In the genomic region with DNA sequence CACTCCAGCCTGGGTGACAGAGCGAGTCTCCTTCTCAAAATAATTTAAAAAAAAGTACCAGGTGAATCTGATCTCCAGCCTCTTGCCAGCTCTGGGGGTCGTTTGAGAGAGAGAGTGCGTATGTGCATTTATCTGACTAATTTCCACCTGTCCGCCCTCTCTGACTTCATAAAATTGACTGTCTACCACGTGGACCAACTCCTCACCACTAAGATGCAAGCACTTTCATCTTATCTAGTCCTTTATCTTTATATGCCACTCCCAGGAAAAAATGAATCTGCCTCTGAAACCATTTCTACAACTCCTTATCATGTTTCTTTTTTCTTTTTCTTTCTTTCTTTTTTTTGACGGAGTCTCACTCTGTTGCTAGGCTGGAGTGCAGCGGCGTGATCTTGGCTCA, we compare ENCODE assay signal across 1 cellular context.
TF ChIP-seq lines count a peak whose summit lies in the region.

No MANE protein-coding gene starts in this region.

TF ChIP-seq in H1, 55 proteins besides CTCF, POLR2A, EP300 and RAD21 (continued from another document):
- TF ChIP-seq, protein P1, sequence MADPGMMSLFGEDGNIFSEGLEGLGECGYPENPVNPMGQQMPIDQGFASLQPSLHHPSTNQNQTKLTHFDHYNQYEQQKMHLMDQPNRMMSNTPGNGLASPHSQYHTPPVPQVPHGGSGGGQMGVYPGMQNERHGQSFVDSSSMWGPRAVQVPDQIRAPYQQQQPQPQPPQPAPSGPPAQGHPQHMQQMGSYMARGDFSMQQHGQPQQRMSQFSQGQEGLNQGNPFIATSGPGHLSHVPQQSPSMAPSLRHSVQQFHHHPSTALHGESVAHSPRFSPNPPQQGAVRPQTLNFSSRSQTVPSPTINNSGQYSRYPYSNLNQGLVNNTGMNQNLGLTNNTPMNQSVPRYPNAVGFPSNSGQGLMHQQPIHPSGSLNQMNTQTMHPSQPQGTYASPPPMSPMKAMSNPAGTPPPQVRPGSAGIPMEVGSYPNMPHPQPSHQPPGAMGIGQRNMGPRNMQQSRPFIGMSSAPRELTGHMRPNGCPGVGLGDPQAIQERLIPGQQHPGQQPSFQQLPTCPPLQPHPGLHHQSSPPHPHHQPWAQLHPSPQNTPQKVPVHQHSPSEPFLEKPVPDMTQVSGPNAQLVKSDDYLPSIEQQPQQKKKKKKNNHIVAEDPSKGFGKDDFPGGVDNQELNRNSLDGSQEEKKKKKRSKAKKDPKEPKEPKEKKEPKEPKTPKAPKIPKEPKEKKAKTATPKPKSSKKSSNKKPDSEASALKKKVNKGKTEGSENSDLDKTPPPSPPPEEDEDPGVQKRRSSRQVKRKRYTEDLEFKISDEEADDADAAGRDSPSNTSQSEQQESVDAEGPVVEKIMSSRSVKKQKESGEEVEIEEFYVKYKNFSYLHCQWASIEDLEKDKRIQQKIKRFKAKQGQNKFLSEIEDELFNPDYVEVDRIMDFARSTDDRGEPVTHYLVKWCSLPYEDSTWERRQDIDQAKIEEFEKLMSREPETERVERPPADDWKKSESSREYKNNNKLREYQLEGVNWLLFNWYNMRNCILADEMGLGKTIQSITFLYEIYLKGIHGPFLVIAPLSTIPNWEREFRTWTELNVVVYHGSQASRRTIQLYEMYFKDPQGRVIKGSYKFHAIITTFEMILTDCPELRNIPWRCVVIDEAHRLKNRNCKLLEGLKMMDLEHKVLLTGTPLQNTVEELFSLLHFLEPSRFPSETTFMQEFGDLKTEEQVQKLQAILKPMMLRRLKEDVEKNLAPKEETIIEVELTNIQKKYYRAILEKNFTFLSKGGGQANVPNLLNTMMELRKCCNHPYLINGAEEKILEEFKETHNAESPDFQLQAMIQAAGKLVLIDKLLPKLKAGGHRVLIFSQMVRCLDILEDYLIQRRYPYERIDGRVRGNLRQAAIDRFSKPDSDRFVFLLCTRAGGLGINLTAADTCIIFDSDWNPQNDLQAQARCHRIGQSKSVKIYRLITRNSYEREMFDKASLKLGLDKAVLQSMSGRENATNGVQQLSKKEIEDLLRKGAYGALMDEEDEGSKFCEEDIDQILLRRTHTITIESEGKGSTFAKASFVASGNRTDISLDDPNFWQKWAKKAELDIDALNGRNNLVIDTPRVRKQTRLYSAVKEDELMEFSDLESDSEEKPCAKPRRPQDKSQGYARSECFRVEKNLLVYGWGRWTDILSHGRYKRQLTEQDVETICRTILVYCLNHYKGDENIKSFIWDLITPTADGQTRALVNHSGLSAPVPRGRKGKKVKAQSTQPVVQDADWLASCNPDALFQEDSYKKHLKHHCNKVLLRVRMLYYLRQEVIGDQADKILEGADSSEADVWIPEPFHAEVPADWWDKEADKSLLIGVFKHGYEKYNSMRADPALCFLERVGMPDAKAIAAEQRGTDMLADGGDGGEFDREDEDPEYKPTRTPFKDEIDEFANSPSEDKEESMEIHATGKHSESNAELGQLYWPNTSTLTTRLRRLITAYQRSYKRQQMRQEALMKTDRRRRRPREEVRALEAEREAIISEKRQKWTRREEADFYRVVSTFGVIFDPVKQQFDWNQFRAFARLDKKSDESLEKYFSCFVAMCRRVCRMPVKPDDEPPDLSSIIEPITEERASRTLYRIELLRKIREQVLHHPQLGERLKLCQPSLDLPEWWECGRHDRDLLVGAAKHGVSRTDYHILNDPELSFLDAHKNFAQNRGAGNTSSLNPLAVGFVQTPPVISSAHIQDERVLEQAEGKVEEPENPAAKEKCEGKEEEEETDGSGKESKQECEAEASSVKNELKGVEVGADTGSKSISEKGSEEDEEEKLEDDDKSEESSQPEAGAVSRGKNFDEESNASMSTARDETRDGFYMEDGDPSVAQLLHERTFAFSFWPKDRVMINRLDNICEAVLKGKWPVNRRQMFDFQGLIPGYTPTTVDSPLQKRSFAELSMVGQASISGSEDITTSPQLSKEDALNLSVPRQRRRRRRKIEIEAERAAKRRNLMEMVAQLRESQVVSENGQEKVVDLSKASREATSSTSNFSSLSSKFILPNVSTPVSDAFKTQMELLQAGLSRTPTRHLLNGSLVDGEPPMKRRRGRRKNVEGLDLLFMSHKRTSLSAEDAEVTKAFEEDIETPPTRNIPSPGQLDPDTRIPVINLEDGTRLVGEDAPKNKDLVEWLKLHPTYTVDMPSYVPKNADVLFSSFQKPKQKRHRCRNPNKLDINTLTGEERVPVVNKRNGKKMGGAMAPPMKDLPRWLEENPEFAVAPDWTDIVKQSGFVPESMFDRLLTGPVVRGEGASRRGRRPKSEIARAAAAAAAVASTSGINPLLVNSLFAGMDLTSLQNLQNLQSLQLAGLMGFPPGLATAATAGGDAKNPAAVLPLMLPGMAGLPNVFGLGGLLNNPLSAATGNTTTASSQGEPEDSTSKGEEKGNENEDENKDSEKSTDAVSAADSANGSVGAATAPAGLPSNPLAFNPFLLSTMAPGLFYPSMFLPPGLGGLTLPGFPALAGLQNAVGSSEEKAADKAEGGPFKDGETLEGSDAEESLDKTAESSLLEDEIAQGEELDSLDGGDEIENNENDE (IDR thresholded peaks at IDR 0.05; ENCODE audit: insufficient replicate concordance, low read length), result no peak
- TF ChIP-seq HDAC6 (IDR thresholded peaks at IDR 0.05; ENCODE audit: low read depth, low read length), result no peak
- TF ChIP-seq BACH1 (IDR thresholded peaks at IDR 0.05; ENCODE audit: low read length), result no peak
- no peak for TF ChIP-seq KDM4A (IDR thresholded peaks at IDR 0.05; ENCODE audit: low read depth, low read length, severe bottlenecking)
- TF ChIP-seq SP2 (IDR thresholded peaks at IDR 0.05; ENCODE audit: low read length), result no peak
- TF ChIP-seq EGR1 (IDR thresholded peaks at IDR 0.05; ENCODE audit: borderline replicate concordance, low read depth, low read length), result no peak
- TF ChIP-seq ZNF274 (IDR thresholded peaks at IDR 0.05; ENCODE audit: borderline replicate concordance, extremely low read depth, low read length), result no peak
- TF ChIP-seq BRCA1 (IDR thresholded peaks at IDR 0.05; ENCODE audit: low read depth, low read length), result no peak
- TF ChIP-seq SP1 (IDR thresholded peaks at IDR 0.05; ENCODE audit: low read depth, low read length), result no peak
- no peak for TF ChIP-seq CEBPB (IDR thresholded peaks at IDR 0.05; ENCODE audit: low read depth, low read length)
- TF ChIP-seq TEAD4 (IDR thresholded peaks at IDR 0.05; ENCODE audit: low read depth, low read length), result no peak
- TF ChIP-seq EZH2 (IDR thresholded peaks at IDR 0.05; ENCODE audit: low read depth, low read length, severe bottlenecking), result no peak
